8 cellular contexts compared by ENCODE assay signal in the genomic region with DNA sequence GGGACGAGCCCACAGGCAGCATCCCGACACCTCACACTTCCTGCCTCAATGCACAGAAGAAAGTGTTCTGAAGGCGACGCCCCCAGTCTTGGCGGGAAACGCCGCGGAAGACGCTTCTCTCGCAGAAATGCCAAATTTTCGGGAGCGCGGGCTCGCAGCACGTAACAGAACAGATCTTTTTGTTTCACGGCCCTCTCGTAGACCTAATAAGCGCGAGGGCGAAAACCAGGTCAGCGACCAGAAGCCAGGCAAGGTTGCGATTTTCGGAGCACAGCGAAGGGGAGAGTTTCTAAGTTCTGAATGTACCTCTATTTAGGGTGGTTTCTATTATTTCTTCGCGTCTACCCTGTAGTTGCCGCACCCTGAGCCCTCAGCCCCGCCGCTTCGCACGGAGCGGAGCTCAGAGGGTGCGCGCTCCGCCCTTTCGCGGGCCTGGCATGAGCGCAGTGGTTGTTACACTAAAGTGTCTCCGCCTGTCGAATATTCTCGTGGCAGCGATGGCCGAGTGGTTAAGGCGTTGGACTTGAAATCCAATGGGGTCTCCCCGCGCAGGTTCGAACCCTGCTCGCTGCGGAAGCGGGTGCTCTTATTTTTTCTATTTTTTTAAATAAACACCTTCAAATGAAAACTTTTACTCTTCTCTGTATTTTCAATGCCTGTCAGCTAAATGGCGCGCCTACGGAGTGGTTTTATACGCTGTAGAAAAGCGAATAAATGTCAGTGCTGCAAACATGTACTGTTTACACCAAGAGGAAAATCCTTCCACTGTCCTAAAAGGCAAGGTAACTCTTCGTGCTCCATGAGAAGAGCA.
DNase-seq lines count a peak whose midpoint lies in the region; TF ChIP-seq lines count a peak whose summit lies in the region.

No MANE protein-coding gene starts in this region.

- H3K27me3 Mint-ChIP-seq in HFFc6 (ENCODE audit: insufficient read depth): peaks cover 9% of the 10 kb centered on the region

- peak; percentile 89 for DNase-seq in GDM1 (lab: John Stamatoyannopoulos, UW)
- DNase-seq in HFFc6: peak; percentile 85
- DNase-seq in NAMALWA (ENCODE audit: low spot score): peak; percentile 92
- peak; percentile 89 for DNase-seq in SK-MEL-5 (ENCODE audit: low read depth, low spot score)
- DNase-seq in activated naive CD4-positive, alpha-beta T cell treated with anti-CD3 and anti-CD28 coated beads, Interleukin-2, amount 50 U/mL, for 16 hours: peak; percentile 94
- DNase-seq in globus pallidus (ENCODE audit: low spot score): peak; percentile 93
- DNase-seq in non-pigmented ciliary epithelial cell (ENCODE audit: low read depth): peak; percentile 62
- DNase-seq in superior temporal gyrus (ENCODE audit: extremely low spot score): peak; percentile 99

- H3K4me1 Mint-ChIP-seq in HFFc6 (ENCODE audit: low read depth): peaks cover 9% of the 10 kb centered on the region; the same call in 1 of the 2 replicates

- no peak for TF ChIP-seq CTCF in HFFc6 (IDR thresholded peaks at IDR 0.05)

- H3K36me3 Mint-ChIP-seq in HFFc6 (ENCODE audit: low read depth): no peaks in the 10 kb centered on the region

- H3K9me3 Mint-ChIP-seq in HFFc6: peaks cover 4% of the 10 kb centered on the region; the same call in 1 of the 2 replicates

- in situ Hi-C loops in SK-MEL-5 (cut with HindIII; ENCODE audit: low pct_unique_long_range_greater_than_20kb, low sequenced_read_pairs): no loop called here

- peak overlapping the region; percentile 70 for H3K27ac Mint-ChIP-seq in HFFc6

- H3K4me3 Mint-ChIP-seq in HFFc6: peak overlapping the region; percentile 90

Comparison
In these comparisons a context has a peak if more than half of its experiments do, and no peak if none do; other contexts are left out.
1. Peak in every context shown above with its lines: DNase-seq.